8 cellular contexts compared by ENCODE assay signal in the genomic region with DNA sequence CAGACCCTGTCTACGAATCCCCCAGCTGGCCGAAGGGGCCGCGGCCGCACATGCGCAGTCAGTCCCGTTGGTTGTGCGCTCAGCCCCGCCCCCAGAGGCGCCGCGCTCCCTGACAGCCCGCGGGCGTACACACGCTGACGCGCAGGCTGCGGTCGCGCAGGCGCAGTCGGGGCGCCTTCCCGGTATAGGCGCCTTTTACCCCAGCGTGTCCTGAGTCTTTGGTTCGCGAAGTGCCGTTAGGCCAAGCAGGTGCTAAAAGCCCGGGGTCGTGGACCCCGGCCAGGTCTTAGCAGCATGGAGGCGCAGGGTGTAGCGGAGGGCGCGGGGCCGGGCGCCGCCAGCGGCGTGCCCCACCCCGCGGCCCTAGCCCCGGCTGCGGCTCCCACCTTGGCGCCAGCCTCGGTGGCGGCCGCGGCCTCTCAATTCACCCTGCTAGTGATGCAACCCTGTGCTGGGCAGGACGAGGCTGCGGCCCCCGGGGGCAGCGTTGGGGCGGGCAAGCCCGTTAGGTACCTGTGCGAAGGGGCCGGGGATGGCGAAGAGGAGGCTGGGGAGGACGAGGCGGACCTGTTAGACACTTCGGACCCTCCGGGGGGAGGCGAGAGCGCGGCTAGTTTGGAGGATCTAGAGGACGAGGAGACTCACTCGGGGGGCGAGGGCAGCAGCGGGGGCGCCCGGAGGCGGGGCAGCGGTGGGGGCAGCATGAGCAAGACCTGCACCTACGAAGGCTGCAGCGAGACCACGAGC. TPM values are rescaled to one million over a fixed set of nuclear protein-coding genes. Genes with fewer than 3 reads are reported as not detected.
DNase-seq lines count a peak whose midpoint lies in the region; ATAC-seq and TF ChIP-seq lines count a peak whose summit lies in the region.

A gene with protein sequence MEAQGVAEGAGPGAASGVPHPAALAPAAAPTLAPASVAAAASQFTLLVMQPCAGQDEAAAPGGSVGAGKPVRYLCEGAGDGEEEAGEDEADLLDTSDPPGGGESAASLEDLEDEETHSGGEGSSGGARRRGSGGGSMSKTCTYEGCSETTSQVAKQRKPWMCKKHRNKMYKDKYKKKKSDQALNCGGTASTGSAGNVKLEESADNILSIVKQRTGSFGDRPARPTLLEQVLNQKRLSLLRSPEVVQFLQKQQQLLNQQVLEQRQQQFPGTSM (plus strand): TSS at position 159 of the 747 bp plus-strand sequence. CDS start 136 bp downstream, at position 295.

- no peaks in the 10 kb centered on the region for H3K9me3 ChIP-seq in neuron (ENCODE audit: low read length)

- H3K4me3 ChIP-seq in GM23338 (peak within 1 kb of the TSS; percentile 79), foreskin fibroblast (ENCODE audit: low read depth in 1 of 2, low read length in 2 of 2) (peak within 1 kb of the TSS; percentile 76 to 81), neuron (ENCODE audit: low read length) (peak within 1 kb of the TSS; percentile 84)

- H3K4me3 Mint-ChIP-seq in GM23338: peak within 1 kb of the TSS; percentile 86

- peaks cover 35% of the 10 kb centered on the region for H3K4me1 Mint-ChIP-seq in GM23338

- H3K4me1 ChIP-seq in GM23338 (ENCODE audit: insufficient read depth): peaks cover 24% of the 10 kb centered on the region
- H3K4me1 ChIP-seq in neuron (ENCODE audit: insufficient read depth, low read length): peaks cover 13% of the 10 kb centered on the region

- H3K27me3 Mint-ChIP-seq in GM23338 (ENCODE audit: insufficient read depth, low read depth, poor library complexity): peaks cover 3% of the 10 kb centered on the region

- DNase-seq in ELR (ENCODE audit: low read depth): peak; percentile 88
- DNase-seq in GM23338 (ENCODE audit: low spot score): peak; percentile 94
- peak; percentile 79 for DNase-seq in LHCN-M2 (ENCODE audit: low read depth)
- peak; percentile 66 for DNase-seq in SHP77 treated with DMSO at 0.1 percent for 48 hours (lab: John Stamatoyannopoulos, UW)
- DNase-seq in activated effector memory CD4-positive, alpha-beta T cell treated with anti-CD3 and anti-CD28 coated beads, Interleukin-2, amount 50 U/mL, for 16 hours: peak; percentile 97
- DNase-seq in foreskin fibroblast: peak; percentile 80 to 95
- DNase-seq in stromal cell of bone marrow (ENCODE audit: low read depth): peak; percentile 65

- ATAC-seq in GM23338: peak; percentile 83

- H3K36me3 Mint-ChIP-seq in GM23338 (ENCODE audit: low read depth): no peaks in the 10 kb centered on the region

- 0 out of 2 replicates have a peak, but pooled peaks cover 3% of the 10 kb centered on the region for H3F3A ChIP-seq in GM23338 (replicated peaks; ENCODE audit: low read depth)

- TF ChIP-seq CTCF in GM23338 (conservative IDR thresholded peaks at IDR 0.05; ENCODE audit: low read depth in 2 of 2): no peak
- TF ChIP-seq CTCF in foreskin fibroblast (IDR thresholded peaks at IDR 0.05; ENCODE audit: low read depth, low read length): no peak

- H3K9me2 ChIP-seq in GM23338 (ENCODE audit: insufficient read depth): no peaks in the 10 kb centered on the region

- peaks cover 6% of the 10 kb centered on the region; the same call in 1 of the 2 replicates for H4K20me1 ChIP-seq in GM23338 (replicated peaks; ENCODE audit: insufficient read depth)

- H3K36me3 ChIP-seq in GM23338 (ENCODE audit: insufficient read depth) (no peaks in the 10 kb centered on the region), neuron (ENCODE audit: insufficient read depth, low read length) (no peaks in the 10 kb centered on the region)

- peak within 1 kb of the TSS; percentile 44; the same call in 1 of the 2 replicates for H3K27ac Mint-ChIP-seq in GM23338

- no peaks in the 10 kb centered on the region for H3K9me3 Mint-ChIP-seq in GM23338

- peak within 1 kb of the TSS; percentile 93 for H2AFZ ChIP-seq in GM23338
- peak within 1 kb of the TSS; percentile 95 for H2AFZ ChIP-seq in neuron (ENCODE audit: low read depth, low read length)

- H3K79me2 ChIP-seq in GM23338 (replicated peaks; ENCODE audit: insufficient read depth): peaks cover 40% of the 10 kb centered on the region

- H3K27me3 ChIP-seq in GM23338 (ENCODE audit: insufficient read depth) (peaks cover 8% of the 10 kb centered on the region; the same call in 1 of the 2 replicates), neuron (ENCODE audit: insufficient read depth, low read length) (no peaks in the 10 kb centered on the region)

- H3K4me2 ChIP-seq in GM23338: peak within 1 kb of the TSS; percentile 75

- no peak within 1 kb of the TSS; the same call in 1 of the 2 replicates for H3K27ac ChIP-seq in GM23338 (ENCODE audit: low read depth)

TF ChIP-seq in GM23338, 12 proteins besides CTCF, POLR2A, EP300 and RAD21:
- TF ChIP-seq EZH2phosphoT487 (IDR thresholded peaks at IDR 0.05; ENCODE audit: unreplicated experiment) (no peak), JUNB (IDR thresholded peaks at IDR 0.05; ENCODE audit: unreplicated experiment) (no peak), STAT1 (IDR thresholded peaks at IDR 0.05; ENCODE audit: unreplicated experiment) (no peak), ZNF331 (CRISPR knock-in tag; IDR thresholded peaks at IDR 0.05; ENCODE audit: low read depth) (no peak), CREB1 (CRISPR knock-in tag; IDR thresholded peaks at IDR 0.05; ENCODE audit: low read depth) (peak; percentile 75), POLR2AphosphoS5 (IDR thresholded peaks at IDR 0.05; ENCODE audit: low read depth) (peak; percentile 69), NANOG (IDR thresholded peaks at IDR 0.05; ENCODE audit: borderline replicate concordance) (no peak), EZH2 (IDR thresholded peaks at IDR 0.05; ENCODE audit: low read depth, unreplicated experiment) (no peak)
- TF ChIP-seq, protein P1, sequence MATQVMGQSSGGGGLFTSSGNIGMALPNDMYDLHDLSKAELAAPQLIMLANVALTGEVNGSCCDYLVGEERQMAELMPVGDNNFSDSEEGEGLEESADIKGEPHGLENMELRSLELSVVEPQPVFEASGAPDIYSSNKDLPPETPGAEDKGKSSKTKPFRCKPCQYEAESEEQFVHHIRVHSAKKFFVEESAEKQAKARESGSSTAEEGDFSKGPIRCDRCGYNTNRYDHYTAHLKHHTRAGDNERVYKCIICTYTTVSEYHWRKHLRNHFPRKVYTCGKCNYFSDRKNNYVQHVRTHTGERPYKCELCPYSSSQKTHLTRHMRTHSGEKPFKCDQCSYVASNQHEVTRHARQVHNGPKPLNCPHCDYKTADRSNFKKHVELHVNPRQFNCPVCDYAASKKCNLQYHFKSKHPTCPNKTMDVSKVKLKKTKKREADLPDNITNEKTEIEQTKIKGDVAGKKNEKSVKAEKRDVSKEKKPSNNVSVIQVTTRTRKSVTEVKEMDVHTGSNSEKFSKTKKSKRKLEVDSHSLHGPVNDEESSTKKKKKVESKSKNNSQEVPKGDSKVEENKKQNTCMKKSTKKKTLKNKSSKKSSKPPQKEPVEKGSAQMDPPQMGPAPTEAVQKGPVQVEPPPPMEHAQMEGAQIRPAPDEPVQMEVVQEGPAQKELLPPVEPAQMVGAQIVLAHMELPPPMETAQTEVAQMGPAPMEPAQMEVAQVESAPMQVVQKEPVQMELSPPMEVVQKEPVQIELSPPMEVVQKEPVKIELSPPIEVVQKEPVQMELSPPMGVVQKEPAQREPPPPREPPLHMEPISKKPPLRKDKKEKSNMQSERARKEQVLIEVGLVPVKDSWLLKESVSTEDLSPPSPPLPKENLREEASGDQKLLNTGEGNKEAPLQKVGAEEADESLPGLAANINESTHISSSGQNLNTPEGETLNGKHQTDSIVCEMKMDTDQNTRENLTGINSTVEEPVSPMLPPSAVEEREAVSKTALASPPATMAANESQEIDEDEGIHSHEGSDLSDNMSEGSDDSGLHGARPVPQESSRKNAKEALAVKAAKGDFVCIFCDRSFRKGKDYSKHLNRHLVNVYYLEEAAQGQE (IDR thresholded peaks at IDR 0.05; ENCODE audit: unreplicated experiment): no peak
TF ChIP-seq in GM23338: peak in this region for 2.

RNA-seq across cellular contexts. Expression of the gene that starts here (rescaled TPM):
- total RNA-seq in GM23338 (2014; rRNA removed; shearing (Covaris generic)): 6.3 and 7.5 TPM in 2 replicates
- polyA plus RNA-seq in GM23338 (2016; fragmentation: Nextera tagmentation; extraction: Ambion mirVana): 8.5 and 10.3 TPM in 2 replicates
- total RNA-seq in LHCN-M2 (2014; rRNA removed): 1.2 and 1.7 TPM in 2 replicates
- polyA plus RNA-seq in LHCN-M2 (2012): 1.3 TPM
